Comparison of ENCODE assay signal across 9 cellular contexts in genomic region chr9:131179561-131180219, GRCh38. TPM values are rescaled to one million over a fixed set of nuclear protein-coding genes. Genes with fewer than 3 reads are reported as not detected.
A peak's percentile ranks its signal among the peaks of the same experiment; 100 is the strongest.
DNase-seq lines count a peak whose midpoint lies in the region; ATAC-seq and TF ChIP-seq lines count a peak whose summit lies in the region.
"Had no signal": no experiment of that assay in that cellular context is flagged by ENCODE, and none has a peak within 500 bp of the region (broad histone marks: within the 10 kb centered on the region; RNA-seq: fewer than 3 reads in every experiment).

No MANE protein-coding gene starts in this region.

- peak overlapping the region; percentile 48 for H3K4me2 ChIP-seq in SK-N-SH

- H3K36me3 ChIP-seq in SK-N-SH (replicated peaks in 1 of 2; ENCODE audit: control insufficient read depth in 1 of 2, insufficient read depth in 2 of 2, low read length in 1 of 2): peaks cover 47 to 49% of the 10 kb centered on the region in 2 experiments
- H3K36me3 ChIP-seq in thymus (ENCODE audit: control insufficient read depth, insufficient read depth): peaks cover 45% of the 10 kb centered on the region

- H4K20me1 ChIP-seq in SK-N-SH (ENCODE audit: insufficient read depth): no peaks in the 10 kb centered on the region

- H3K27me3 ChIP-seq in SK-N-SH (ENCODE audit: insufficient read depth) (no peaks in the 10 kb centered on the region), thymus (ENCODE audit: control insufficient read depth, insufficient read depth) (no peaks in the 10 kb centered on the region)

- ATAC-seq in Right ventricle myocardium superior (ENCODE audit: poor library complexity) (peak; percentile 23), GM18873 (IDR thresholded peaks at IDR 0.05; ENCODE audit: low FRiP score, unreplicated experiment) (no peak), HG03139 (IDR thresholded peaks at IDR 0.05; ENCODE audit: unreplicated experiment) (no peak)

- intact Hi-C loops in Right ventricle myocardium superior (cut with DNase I) (loop anchor here (2.0 to 5.0 kb wide), 2 partner anchors 98 to 157 kb away; partner anchors contain the start of gene FAM78A), cardiac septum (cut with DNase I) (loop anchor here (5.0 to 10.0 kb wide), 3 partner anchors 53 to 285 kb away; partner anchors contain the start of gene FAM78A)

- CTCF ChIA-PET in SK-N-SH (lab: Yijun Ruan, JAX): interaction anchor here (1.0 to 11.8 kb wide), 11 partner anchors 10 to 170 kb away, joined by 3 to 192 read pairs (median 4); no protein-coding TSS in a partner anchor

- H3K4me1 ChIP-seq in SK-N-SH (ENCODE audit: control insufficient read depth in 1 of 2, insufficient read depth in 2 of 2, low read depth in 1 of 2, low read length in 1 of 2) (peaks cover 0 to 24% of the 10 kb centered on the region in 2 experiments; a peak in 2 of 4 replicates), thymus (ENCODE audit: control insufficient read depth, insufficient read depth, low read length) (peaks cover 27% of the 10 kb centered on the region)

- no peaks in the 10 kb centered on the region for H3K9me3 ChIP-seq in SK-N-SH
- no peaks in the 10 kb centered on the region for H3K9me3 ChIP-seq in thymus (ENCODE audit: control insufficient read depth)
- H3K9me3 ChIP-seq: thoracic aorta had no signal

- peaks cover 10% of the 10 kb centered on the region; the same call in 1 of the 2 replicates for H3K79me2 ChIP-seq in SK-N-SH (ENCODE audit: insufficient read depth)

- no peak for TF ChIP-seq CTCF in SK-N-SH (IDR thresholded peaks at IDR 0.05)

- H3K4me3 ChIP-seq in SK-N-SH (ENCODE audit: low read depth in 2 of 2, low read length in 1 of 2): no peak overlapping the region; a peak in 1 of 4 replicates
- H3K4me3 ChIP-seq in thymus (ENCODE audit: low read length): no peak overlapping the region
- H3K4me3 ChIP-seq: thoracic aorta had no signal

- H2AFZ ChIP-seq in SK-N-SH (ENCODE audit: low read depth): no peak overlapping the region

- peak in 1 of 2 experiments; percentile 52; a peak in 1 of 4 replicates for TF ChIP-seq EP300 in SK-N-SH (IDR thresholded peaks at IDR 0.05; ENCODE audit: borderline replicate concordance in 1 of 2, low read depth in 1 of 2, low read length in 1 of 2)

- H3K9ac ChIP-seq in SK-N-SH: peak overlapping the region; percentile 59

- no peak for TF ChIP-seq RAD21 in SK-N-SH (IDR thresholded peaks at IDR 0.05; ENCODE audit: low read length)

- DNase-seq in Right ventricle myocardium superior: no peak
- DNase-seq in cardiac septum (ENCODE audit: low spot score): no peak
- no peak for DNase-seq in SK-N-SH
- DNase-seq in glomerular visceral epithelial cell (ENCODE audit: extremely low spot score): peak; percentile 38
- DNase-seq in amygdala (lab: John Stamatoyannopoulos, UW): no peak

- H3K27ac ChIP-seq in SK-N-SH (ENCODE audit: low read depth in 2 of 2, low read length in 1 of 2) (peak overlapping the region; percentile 36 to 96; a peak in 3 of 4 replicates), thymus (ENCODE audit: low read depth) (peak overlapping the region; percentile 80)
- H3K27ac ChIP-seq: thoracic aorta had no signal

- no peaks in the 10 kb centered on the region for H3K9me2 ChIP-seq in SK-N-SH

- POLR2A ChIA-PET in SK-N-SH (lab: Yijun Ruan, JAX): no interaction called here

- H3F3A ChIP-seq in SK-N-SH (replicated peaks; ENCODE audit: insufficient read depth): peaks cover 37% of the 10 kb centered on the region

- WGBS in SK-N-SH (ENCODE audit: low lambda C conversion rate): 59% methylated on average over 4 of the region's 4 CpGs
- 94% methylated on average over 4 of the region's 4 CpGs for WGBS in thymus

TF ChIP-seq in SK-N-SH, 30 proteins besides CTCF, POLR2A, EP300 and RAD21 (continues in another document):
- TF ChIP-seq ELF1 (IDR thresholded peaks at IDR 0.05): no peak
- TF ChIP-seq EZH2phosphoT487 (IDR thresholded peaks at IDR 0.05; ENCODE audit: borderline replicate concordance, low read depth): no peak
- peak; percentile 45; the same call in 1 of the 2 replicates for TF ChIP-seq TAF1 (IDR thresholded peaks at IDR 0.05; ENCODE audit: borderline replicate concordance, low read depth, low read length)
- TF ChIP-seq RCOR1 (IDR thresholded peaks at IDR 0.05; ENCODE audit: low read length): no peak
- TF ChIP-seq SIN3A (IDR thresholded peaks at IDR 0.05; ENCODE audit: borderline replicate concordance, low read depth, low read length): no peak
- no peak for TF ChIP-seq ZBTB33 (IDR thresholded peaks at IDR 0.05; ENCODE audit: borderline replicate concordance, low read depth)
- no peak for TF ChIP-seq GATA2 (CRISPR knock-in tag; IDR thresholded peaks at IDR 0.05)
- TF ChIP-seq POLR2AphosphoS5 (IDR thresholded peaks at IDR 0.05; ENCODE audit: low read depth, low read length): peak; percentile 25; the same call in 1 of the 2 replicates
- peak; percentile 76 for TF ChIP-seq JUND (IDR thresholded peaks at IDR 0.05)
- no peak for TF ChIP-seq USF1 (IDR thresholded peaks at IDR 0.05; ENCODE audit: borderline replicate concordance, low read depth)
- TF ChIP-seq RFX5 (IDR thresholded peaks at IDR 0.05; ENCODE audit: low read length): no peak
- TF ChIP-seq FOXM1 (IDR thresholded peaks at IDR 0.05; ENCODE audit: low read depth): no peak
- no peak for TF ChIP-seq CHD2 (IDR thresholded peaks at IDR 0.05; ENCODE audit: low read length, partially characterized antibody)
- no peak for TF ChIP-seq USF2 (IDR thresholded peaks at IDR 0.05; ENCODE audit: borderline replicate concordance, low read depth, low read length)
- no peak for TF ChIP-seq GABPA (IDR thresholded peaks at IDR 0.05; ENCODE audit: low read depth)
- TF ChIP-seq IRF3 (IDR thresholded peaks at IDR 0.05; ENCODE audit: low read depth, low read length): no peak
- no peak for TF ChIP-seq SMC3 (IDR thresholded peaks at IDR 0.05; ENCODE audit: low read depth, low read length)
- TF ChIP-seq RXRA (IDR thresholded peaks at IDR 0.05; ENCODE audit: borderline replicate concordance, low read depth): no peak
- TF ChIP-seq NRF1 (IDR thresholded peaks at IDR 0.05; ENCODE audit: low read depth, low read length): no peak
- TF ChIP-seq TEAD4 (IDR thresholded peaks at IDR 0.05; ENCODE audit: borderline replicate concordance, insufficient read depth): peak; percentile 74; the same call in 1 of the 2 replicates
- TF ChIP-seq TCF12 (IDR thresholded peaks at IDR 0.05): peak; percentile 50
- no peak for TF ChIP-seq PBX3 (IDR thresholded peaks at IDR 0.05)
- TF ChIP-seq FOXJ3 (CRISPR knock-in tag; IDR thresholded peaks at IDR 0.05): no peak
- no peak for TF ChIP-seq MEF2A (IDR thresholded peaks at IDR 0.05; ENCODE audit: borderline replicate concordance, low read depth)

RNA-seq across cellular contexts. Expression of gene NUP214, which starts 54.3 kb away (rescaled TPM):
- total RNA-seq in Right ventricle myocardium superior (22.4 TPM), cardiac septum (22.9 TPM)
- polyA plus RNA-seq in SK-N-SH (2012; rRNA removed) (7.6 and 8.0 TPM in 2 replicates), thymus (35.0 TPM)
- polyA plus RNA-seq in SK-N-SH (2012; cell fraction: cytosol; rRNA removed): 3.6 and 4.9 TPM in 2 replicates
- 19.0 and 24.8 TPM in 2 replicates for polyA plus RNA-seq in SK-N-SH (2012; cell fraction: nucleus; rRNA removed)
